In genomic region chr12:94228488-94228907, GRCh38 we compare ENCODE assay signal across 25 cellular contexts.
DNase-seq lines count a peak whose midpoint lies in the region; ATAC-seq, FAIRE-seq and TF ChIP-seq lines count a peak whose summit lies in the region.
"Had no signal": no experiment of that assay in that cellular context is flagged by ENCODE, and none has a peak within 500 bp of the region (broad histone marks: within the 10 kb centered on the region; RNA-seq: fewer than 3 reads in every experiment).

No MANE protein-coding gene starts in this region.

- no peak overlapping the region for H3K4me3 Mint-ChIP-seq in endodermal cell
- H3K4me3 Mint-ChIP-seq: activated T-cell treated with anti-CD3 and anti-CD28 coated beads, Interleukin-2, amount 50 U/mL, for 24 hours; GM23338; neural progenitor cell had no signal

- DNase-seq in GM12865 (ENCODE audit: low read depth) = peak; percentile 31
- no peak for DNase-seq in GM19239 (ENCODE audit: insufficient read length, low spot score)
- DNase-seq in NCI-H82 (lab: John Stamatoyannopoulos, UW) = no peak
- no peak for DNase-seq in endodermal cell
- no peak for DNase-seq in brain microvascular endothelial cell
- DNase-seq: activated CD4-positive, CD25-positive, alpha-beta regulatory T cell; activated naive CD4-positive, alpha-beta T cell; activated T-cell treated with anti-CD3 and anti-CD28 coated beads, Interleukin-2, amount 50 U/mL, for 24 hours; amygdala; COR-L47; DMS79; KG1; kidney; lower lobe of right lung; NCI-H1694; NCI-H526 treated with DMSO at 0.1 percent for 48 hours; posterior cingulate gyrus; T-helper 9 cell had no signal

- H3K36me3 ChIP-seq in endodermal cell (ENCODE audit: control insufficient read depth, insufficient read depth, low read length) (no peaks in the 10 kb centered on the region), brain microvascular endothelial cell (replicated peaks) (no peaks in the 10 kb centered on the region)
- H3K36me3 ChIP-seq: neural progenitor cell had no signal

- H3K27ac Mint-ChIP-seq in endodermal cell = no peak overlapping the region
- H3K27ac Mint-ChIP-seq: activated T-cell treated with anti-CD3 and anti-CD28 coated beads, Interleukin-2, amount 50 U/mL, for 24 hours; GM23338; neural progenitor cell had no signal

- in situ Hi-C loops in brain microvascular endothelial cell (cut with HindIII; ENCODE audit: low pct_ligation_motif_present, low sequenced_read_pairs) = no loop called here

- no peak for TF ChIP-seq CTCF in GM12865 (IDR thresholded peaks at IDR 0.05; ENCODE audit: insufficient read depth, low read depth, low read length, missing control alignments)
- no peak for TF ChIP-seq CTCF in endodermal cell (conservative IDR thresholded peaks at IDR 0.05)
- TF ChIP-seq CTCF in brain microvascular endothelial cell (IDR thresholded peaks at IDR 0.05; ENCODE audit: low read depth, low read length, missing control alignments) = no peak

- H3K36me3 Mint-ChIP-seq in endodermal cell (ENCODE audit: low read depth) = no peaks in the 10 kb centered on the region

- WGBS in endodermal cell (ENCODE audit: insufficient coverage in 1 of 2, insufficient read length in 1 of 2), 2 experiments = 96 to 98% methylated on average over 6 to 8 of the region's 8 CpGs

- peak; percentile 71 for ATAC-seq in HG02678 (IDR thresholded peaks at IDR 0.05; ENCODE audit: unreplicated experiment)
- ATAC-seq in HG03342 (IDR thresholded peaks at IDR 0.05; ENCODE audit: unreplicated experiment) = peak; percentile 48
- no peak for ATAC-seq in HG03469 (IDR thresholded peaks at IDR 0.05; ENCODE audit: unreplicated experiment)
- ATAC-seq: GM23338, lower lobe of right lung, SK-N-SH treated with all-trans-retinoic acid at 6 μM for 48 hours had no signal

- no peaks in the 10 kb centered on the region for H3K4me1 ChIP-seq in endodermal cell (ENCODE audit: control insufficient read depth, insufficient read depth, low read length)
- H3K4me1 ChIP-seq: lower lobe of right lung had no signal

- H3K27me3 Mint-ChIP-seq in endodermal cell (ENCODE audit: insufficient read depth) = no peaks in the 10 kb centered on the region
- H3K27me3 Mint-ChIP-seq: activated T-cell treated with anti-CD3 and anti-CD28 coated beads, Interleukin-2, amount 50 U/mL, for 24 hours had no signal

- H3K9me3 ChIP-seq in endodermal cell (ENCODE audit: control insufficient read depth, low read length) = no peaks in the 10 kb centered on the region
- H3K9me3 ChIP-seq: lower lobe of right lung had no signal

- H3K27ac ChIP-seq in endodermal cell (ENCODE audit: low read depth, low read length) = no peak overlapping the region
- no peak overlapping the region for H3K27ac ChIP-seq in brain microvascular endothelial cell
- H3K27ac ChIP-seq: coronary artery, lower lobe of right lung, neural progenitor cell had no signal

- H3K4me3 ChIP-seq in GM12865 (ENCODE audit: low read depth, low read length) = no peak overlapping the region
- no peak overlapping the region for H3K4me3 ChIP-seq in endodermal cell (ENCODE audit: low read length)
- H3K4me3 ChIP-seq in brain microvascular endothelial cell (ENCODE audit: low read depth, low read length) = no peak overlapping the region
- H3K4me3 ChIP-seq: coronary artery, GM23338, lower lobe of right lung, neural progenitor cell had no signal

- FAIRE-seq in GM19239 (lab: Jason Lieb, UNC) = peak; percentile 96
- FAIRE-seq: kidney had no signal

- H3K4me1 Mint-ChIP-seq in endodermal cell = peaks cover 14% of the 10 kb centered on the region

- H3K27me3 ChIP-seq in endodermal cell (ENCODE audit: control insufficient read depth, insufficient read depth, low read length, poor library complexity, severe bottlenecking) (no peaks in the 10 kb centered on the region), brain microvascular endothelial cell (replicated peaks) (peaks cover 7% of the 10 kb centered on the region)
- H3K27me3 ChIP-seq: neural progenitor cell had no signal

- H3K9me3 Mint-ChIP-seq in endodermal cell = no peaks in the 10 kb centered on the region
- H3K9me3 Mint-ChIP-seq: activated T-cell treated with anti-CD3 and anti-CD28 coated beads, Interleukin-2, amount 50 U/mL, for 24 hours; GM23338; neural progenitor cell had no signal

- H3K9ac ChIP-seq in endodermal cell (ENCODE audit: extremely low read depth, low read length, poor library complexity, severe bottlenecking) = no peak overlapping the region
- H3K9ac ChIP-seq: neural progenitor cell had no signal
